26 cellular contexts compared by ENCODE assay signal in the genomic region with DNA sequence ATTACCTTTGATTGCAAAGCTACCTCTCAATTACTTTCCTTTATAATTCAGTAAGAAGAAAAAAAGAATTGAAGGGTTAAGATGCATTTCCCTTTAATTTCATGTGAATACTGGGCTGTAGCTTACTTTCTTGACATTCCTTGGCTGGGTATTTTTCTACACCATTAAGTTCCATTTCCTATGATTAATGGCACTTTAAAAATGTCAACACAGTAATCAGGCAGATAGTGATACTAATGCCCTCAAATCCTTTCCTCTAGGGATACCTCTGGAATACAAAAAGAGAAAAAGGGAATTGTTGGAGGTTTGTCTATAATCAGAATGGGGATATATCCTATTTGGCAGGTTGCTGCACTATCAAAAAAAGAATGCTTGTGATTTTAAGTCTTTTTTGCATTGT.
"Had no signal": no experiment of that assay in that cellular context is flagged by ENCODE, and none has a peak within 500 bp of the region (broad histone marks: within the 10 kb centered on the region; RNA-seq: fewer than 3 reads in every experiment).

No MANE protein-coding gene starts in this region.

- H3K79me2 ChIP-seq: parathyroid adenoma had no signal

- H2AFZ ChIP-seq: neural progenitor cell, parathyroid adenoma had no signal

- H3K9me3 ChIP-seq: esophagus squamous epithelium, heart right ventricle, prostate gland, sigmoid colon, spleen, testis, tibial artery, upper lobe of left lung had no signal

- H3K9ac ChIP-seq: neural progenitor cell, parathyroid adenoma had no signal

- H3K27ac ChIP-seq: esophagus squamous epithelium, heart right ventricle, neural progenitor cell, parathyroid adenoma, prostate gland, sigmoid colon, skin epidermis, spleen, testis, tibial artery, upper lobe of left lung had no signal

- H3K4me1 ChIP-seq: prostate gland, sigmoid colon, spleen, testis, tibial artery, upper lobe of left lung had no signal

- H3K36me3 ChIP-seq: prostate gland had no signal

- DNase-seq: effector CD8-positive, alpha-beta T cell; erythroblast; esophagus squamous epithelium; foreskin melanocyte; glutamatergic neuron; heart right ventricle; hippocampal formation; immature natural killer cell; islet precursor cell; natural killer cell; right cardiac atrium; sigmoid colon; spleen; stimulated activated CD4-positive, alpha-beta T cell treated with anti-CD3 and anti-CD28 coated beads, Interleukin-4, amount 100 ng/mL, for 4 hours; stimulated activated naive CD8-positive, alpha-beta T cell treated with anti-CD3 and anti-CD28 coated beads, Interleukin-15, Interleukin-2, amounts not matched to agents 100 U/mL and 50 U/mL, for 24 hours; substantia nigra; testis; tibial artery; upper lobe of left lung had no signal

- H3K4me3 ChIP-seq: esophagus squamous epithelium, heart right ventricle, lung, neural progenitor cell, prostate gland, sigmoid colon, skin epidermis, spleen, testis, tibial artery, upper lobe of left lung had no signal

- ATAC-seq: heart right ventricle; left lobe of liver; natural killer cell; right cardiac atrium; stimulated activated memory B cell treated with anti-CD40 and anti-IgM and Interleukin-4, amounts not matched to agents 10 μg/mL and 1 μg/mL and 100 μg/mL, for 72 hours; stimulated activated naive CD8-positive, alpha-beta T cell treated with anti-CD3 and anti-CD28 coated beads, Interleukin-15, Interleukin-2, amounts not matched to agents 100 U/mL and 50 U/mL, for 24 hours had no signal

- H3K4me2 ChIP-seq: neural progenitor cell had no signal

- H3K27me3 ChIP-seq: esophagus squamous epithelium, heart right ventricle, neural progenitor cell, sigmoid colon, spleen, testis, tibial artery, upper lobe of left lung had no signal
